1 cellular context compared by ENCODE assay signal in genomic region chr3:17742092-17742836, GRCh38.
TF ChIP-seq lines count a peak whose summit lies in the region.

TSS of gene TBC1D5 (minus strand) at chr3:17742631. CDS start at chr3:17508570, 234,061 bp downstream.

TF ChIP-seq in HepG2, 621 proteins besides CTCF, POLR2A, EP300 and RAD21 (continued from another document and continues in another):
- TF ChIP-seq TAF1 (CRISPR knock-in tag; IDR thresholded peaks at IDR 0.05) = peak; percentile 69
- peak; percentile 21 for TF ChIP-seq THAP11 (CRISPR knock-in tag; IDR thresholded peaks at IDR 0.05)
- TF ChIP-seq PHF8 (CRISPR knock-in tag; IDR thresholded peaks at IDR 0.05) = peak; percentile 81
- TF ChIP-seq ZNF709 (CRISPR knock-in tag; IDR thresholded peaks at IDR 0.05) = peak; percentile 88; the same call in 1 of the 2 replicates
- 0 out of 2 replicates have a peak, but pooled peaks have one; percentile 15 for TF ChIP-seq ZBTB4 (CRISPR knock-in tag; IDR thresholded peaks at IDR 0.05; ENCODE audit: borderline replicate concordance)
- 0 out of 2 replicates have a peak, but pooled peaks have one; percentile 5 for TF ChIP-seq ZZZ3 (CRISPR knock-in tag; IDR thresholded peaks at IDR 0.05; ENCODE audit: borderline replicate concordance)
- no peak for TF ChIP-seq ZBTB3 (CRISPR knock-in tag; IDR thresholded peaks at IDR 0.05; ENCODE audit: borderline replicate concordance, low read depth)
- TF ChIP-seq ZBTB43 (CRISPR knock-in tag; conservative IDR thresholded peaks at IDR 0.05) = peak; percentile 70; the same call in 1 of the 2 replicates
- peak; percentile 55; the same call in 1 of the 2 replicates for TF ChIP-seq EED (CRISPR knock-in tag; IDR thresholded peaks at IDR 0.05)
- TF ChIP-seq ZMYM4 (CRISPR knock-in tag; IDR thresholded peaks at IDR 0.05) = peak; percentile 77
- TF ChIP-seq KDM5B (CRISPR knock-in tag; IDR thresholded peaks at IDR 0.05; ENCODE audit: borderline replicate concordance) = peak; percentile 85
- TF ChIP-seq HDAC1 (CRISPR knock-in tag; IDR thresholded peaks at IDR 0.05) = peak; percentile 69; the same call in 1 of the 2 replicates
- TF ChIP-seq MYPOP (CRISPR knock-in tag; IDR thresholded peaks at IDR 0.05) = peak; percentile 98
- TF ChIP-seq NPAS2 (CRISPR knock-in tag; IDR thresholded peaks at IDR 0.05; ENCODE audit: borderline replicate concordance) = peak; percentile 90; the same call in 1 of the 2 replicates
- TF ChIP-seq RBFOX2 (IDR thresholded peaks at IDR 0.05; ENCODE audit: low read depth, low read length) = peak; percentile 99
- peak; percentile 43; the same call in 1 of the 2 replicates for TF ChIP-seq NFAT5 (CRISPR knock-in tag; IDR thresholded peaks at IDR 0.05)
- peak; percentile 71 for TF ChIP-seq GLI4 (CRISPR knock-in tag; IDR thresholded peaks at IDR 0.05; ENCODE audit: borderline replicate concordance)
- TF ChIP-seq ZNF430 (CRISPR knock-in tag; IDR thresholded peaks at IDR 0.05) = peak; percentile 80
- TF ChIP-seq MXI1 (IDR thresholded peaks at IDR 0.05; ENCODE audit: borderline replicate concordance, low read depth, low read length) = 0 out of 3 replicates have a peak, but pooled peaks have one; percentile 54
- TF ChIP-seq ZFX (CRISPR knock-in tag; IDR thresholded peaks at IDR 0.05; ENCODE audit: low read depth) = peak; percentile 87
- TF ChIP-seq THAP8 (CRISPR knock-in tag; IDR thresholded peaks at IDR 0.05; ENCODE audit: borderline replicate concordance) = 0 out of 2 replicates have a peak, but pooled peaks have one; percentile 65
- peak; percentile 29; the same call in 1 of the 2 replicates for TF ChIP-seq ZNF580 (CRISPR knock-in tag; IDR thresholded peaks at IDR 0.05; ENCODE audit: borderline replicate concordance, low read depth)
- TF ChIP-seq ZBTB37 (CRISPR knock-in tag; IDR thresholded peaks at IDR 0.05) = no peak
- TF ChIP-seq NCOA1 (CRISPR knock-in tag; IDR thresholded peaks at IDR 0.05) = no peak
- TF ChIP-seq ZNF12 (CRISPR knock-in tag; IDR thresholded peaks at IDR 0.05) = peak; percentile 47; the same call in 1 of the 2 replicates
- peak; percentile 29 for TF ChIP-seq ARID5B (CRISPR knock-in tag; IDR thresholded peaks at IDR 0.05)
- TF ChIP-seq TFDP1 (CRISPR knock-in tag; IDR thresholded peaks at IDR 0.05; ENCODE audit: borderline replicate concordance) = peak; percentile 82; the same call in 1 of the 2 replicates
- no peak for TF ChIP-seq RBAK (CRISPR knock-in tag; IDR thresholded peaks at IDR 0.05)
- TF ChIP-seq GATAD1 (CRISPR knock-in tag; IDR thresholded peaks at IDR 0.05) = 0 out of 2 replicates have a peak, but pooled peaks have one; percentile 15
- no peak for TF ChIP-seq GATAD2A (CRISPR knock-in tag; IDR thresholded peaks at IDR 0.05)
- peak; percentile 62; the same call in 1 of the 2 replicates for TF ChIP-seq RNF219 (CRISPR knock-in tag; IDR thresholded peaks at IDR 0.05)
- TF ChIP-seq ZNF564 (CRISPR knock-in tag; IDR thresholded peaks at IDR 0.05) = peak; percentile 64; the same call in 1 of the 2 replicates
- TF ChIP-seq FOXM1 (CRISPR knock-in tag; IDR thresholded peaks at IDR 0.05) = no peak
